ENCODE assay signal across 9 cellular contexts in the genomic region with DNA sequence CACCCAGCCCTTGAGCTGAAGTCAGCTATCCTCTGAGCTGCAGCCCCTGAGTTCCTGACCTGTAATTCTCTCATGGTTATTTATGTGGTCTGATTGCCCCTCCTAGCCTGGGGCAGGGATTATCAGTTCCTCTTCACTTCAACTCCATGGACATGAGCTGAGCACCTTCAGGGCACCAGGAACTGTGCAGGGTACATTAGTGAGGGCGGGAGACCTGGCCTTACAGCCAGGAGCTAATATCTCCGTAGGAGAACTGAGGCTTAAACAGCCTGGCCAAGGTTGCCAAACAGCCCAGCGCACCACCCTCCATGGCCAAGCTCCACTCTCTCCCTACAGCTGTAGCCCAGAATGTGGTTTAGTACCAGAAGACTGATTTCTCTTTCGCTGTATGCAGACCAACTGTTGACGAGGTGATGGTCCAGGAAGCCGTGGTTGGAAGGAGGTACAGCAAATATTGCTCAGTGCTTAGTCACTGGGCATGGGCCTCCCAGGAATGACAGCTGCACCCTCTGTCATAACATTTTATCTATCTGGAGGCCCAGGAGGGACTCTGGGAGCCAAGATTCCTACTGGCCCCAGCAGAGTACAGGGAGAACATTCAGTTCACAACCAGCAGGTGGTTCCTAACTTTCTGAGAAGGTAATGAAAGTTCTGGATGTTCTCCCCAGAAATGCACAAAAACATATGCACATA.
DNase-seq lines count a peak whose midpoint lies in the region; ATAC-seq and TF ChIP-seq lines count a peak whose summit lies in the region.
"Had no signal": no experiment of that assay in that cellular context is flagged by ENCODE, and none has a peak within 500 bp of the region (broad histone marks: within the 10 kb centered on the region; RNA-seq: fewer than 3 reads in every experiment).

No MANE protein-coding gene starts in this region.

- H3K4me1 Mint-ChIP-seq in activated CD4-positive, alpha-beta memory T cell treated with anti-CD3 and anti-CD28 coated beads for 36 hours (ENCODE audit: low read depth) = no peaks in the 10 kb centered on the region
- peaks cover 5% of the 10 kb centered on the region for H3K4me1 Mint-ChIP-seq in activated CD4-positive, alpha-beta memory T cell treated with anti-CD3 and anti-CD28 coated beads, Interleukin-2, amount 10 ng/mL, durations not matched to agents 7 days and 5 days
- peaks cover 7% of the 10 kb centered on the region for H3K4me1 Mint-ChIP-seq in stimulated activated effector memory CD8-positive, alpha-beta T cell treated with anti-CD3 and anti-CD28 coated beads, Interleukin-12 subunit alpha, Interleukin-12 subunit beta, amount 100 ng/mL, for 72 hours

- no peak overlapping the region for H3K27ac Mint-ChIP-seq in activated CD4-positive, alpha-beta memory T cell treated with anti-CD3 and anti-CD28 coated beads for 36 hours
- no peak overlapping the region for H3K27ac Mint-ChIP-seq in activated CD4-positive, alpha-beta memory T cell treated with anti-CD3 and anti-CD28 coated beads, Interleukin-2, amount 10 ng/mL, durations not matched to agents 7 days and 5 days
- H3K27ac Mint-ChIP-seq in stimulated activated effector memory CD8-positive, alpha-beta T cell treated with anti-CD3 and anti-CD28 coated beads, Interleukin-12 subunit alpha, Interleukin-12 subunit beta, amount 100 ng/mL, for 72 hours = no peak overlapping the region
- H3K27ac Mint-ChIP-seq: memory B cell had no signal

- H3K4me3 Mint-ChIP-seq in activated CD4-positive, alpha-beta memory T cell treated with anti-CD3 and anti-CD28 coated beads for 36 hours = no peak overlapping the region
- no peak overlapping the region for H3K4me3 Mint-ChIP-seq in activated CD4-positive, alpha-beta memory T cell treated with anti-CD3 and anti-CD28 coated beads, Interleukin-2, amount 10 ng/mL, durations not matched to agents 7 days and 5 days
- no peak overlapping the region for H3K4me3 Mint-ChIP-seq in stimulated activated effector memory CD8-positive, alpha-beta T cell treated with anti-CD3 and anti-CD28 coated beads, Interleukin-12 subunit alpha, Interleukin-12 subunit beta, amount 100 ng/mL, for 72 hours
- H3K4me3 Mint-ChIP-seq: memory B cell had no signal

- H3F3A ChIP-seq in PC-3 (ENCODE audit: low read length, unreplicated experiment) = no peaks in the 10 kb centered on the region

- peak; percentile 90 for ATAC-seq in PC-3
- ATAC-seq in stimulated activated effector memory CD8-positive, alpha-beta T cell treated with anti-CD3 and anti-CD28 coated beads, Interleukin-12 subunit alpha, Interleukin-12 subunit beta, amount 100 ng/mL, for 72 hours = peak; percentile 78
- no peak for ATAC-seq in GM21619 (IDR thresholded peaks at IDR 0.05; ENCODE audit: unreplicated experiment)
- ATAC-seq in HG02588 (IDR thresholded peaks at IDR 0.05; ENCODE audit: unreplicated experiment) = no peak

- peaks cover 25% of the 10 kb centered on the region for H3K27me3 Mint-ChIP-seq in activated CD4-positive, alpha-beta memory T cell treated with anti-CD3 and anti-CD28 coated beads for 36 hours
- peaks cover 20% of the 10 kb centered on the region for H3K27me3 Mint-ChIP-seq in activated CD4-positive, alpha-beta memory T cell treated with anti-CD3 and anti-CD28 coated beads, Interleukin-2, amount 10 ng/mL, durations not matched to agents 7 days and 5 days

- TF ChIP-seq CTCF in PC-3 (conservative IDR thresholded peaks at IDR 0.05; ENCODE audit: low read depth, low read length) = peak; percentile 71

- H3K4me1 ChIP-seq in PC-3 (ENCODE audit: insufficient read depth, low read length) = peaks cover 52% of the 10 kb centered on the region

- no peaks in the 10 kb centered on the region for H3K9me2 ChIP-seq in PC-3 (replicated peaks; ENCODE audit: low read length)

- H2AFZ ChIP-seq in PC-3 (ENCODE audit: low read length) = no peak overlapping the region

- DNase-seq in activated CD4-positive, alpha-beta memory T cell treated with anti-CD3 and anti-CD28 coated beads for 36 hours = peak; percentile 49
- DNase-seq in activated CD4-positive, alpha-beta memory T cell treated with anti-CD3 and anti-CD28 coated beads, Interleukin-2, amount 10 ng/mL, durations not matched to agents 7 days and 5 days = no peak
- DNase-seq in PC-3 = peak; percentile 99
- peak; percentile 93 for DNase-seq in fibroblast of peridontal ligament (ENCODE audit: extremely low read depth)
- no peak for DNase-seq in stimulated activated effector memory CD8-positive, alpha-beta T cell treated with anti-CD3 and anti-CD28 coated beads, Interleukin-12 subunit alpha, Interleukin-12 subunit beta, amount 100 ng/mL, for 72 hours (ENCODE audit: low spot score in 2 of 2)
- DNase-seq in SK-N-DZ (ENCODE audit: low spot score) = no peak

- intact Hi-C loops in activated CD4-positive, alpha-beta memory T cell treated with anti-CD3 and anti-CD28 coated beads for 36 hours (cut with micrococcal nuclease) = no loop called here
- intact Hi-C loops in PC-3 (cut with micrococcal nuclease) = loop anchor here (1.0 to 10.0 kb wide), 9 partner anchors 40 to 257 kb away; no protein-coding TSS in a partner anchor

- H3K27ac ChIP-seq in PC-3 (ENCODE audit: low read length) = peak overlapping the region; percentile 95

- H4K20me1 ChIP-seq in PC-3 (ENCODE audit: low read length) = no peaks in the 10 kb centered on the region

- H3K9me3 ChIP-seq in PC-3 (ENCODE audit: low read length) = no peaks in the 10 kb centered on the region

- H3K79me2 ChIP-seq in PC-3 (ENCODE audit: low read length) = no peaks in the 10 kb centered on the region

- no peaks in the 10 kb centered on the region for H3K9me3 Mint-ChIP-seq in activated CD4-positive, alpha-beta memory T cell treated with anti-CD3 and anti-CD28 coated beads for 36 hours
- H3K9me3 Mint-ChIP-seq in activated CD4-positive, alpha-beta memory T cell treated with anti-CD3 and anti-CD28 coated beads, Interleukin-2, amount 10 ng/mL, durations not matched to agents 7 days and 5 days = no peaks in the 10 kb centered on the region
- no peaks in the 10 kb centered on the region for H3K9me3 Mint-ChIP-seq in stimulated activated effector memory CD8-positive, alpha-beta T cell treated with anti-CD3 and anti-CD28 coated beads, Interleukin-12 subunit alpha, Interleukin-12 subunit beta, amount 100 ng/mL, for 72 hours
- H3K9me3 Mint-ChIP-seq: memory B cell had no signal

- peak overlapping the region; percentile 67 for H3K4me2 ChIP-seq in PC-3 (ENCODE audit: low read length)

- H3K36me3 Mint-ChIP-seq in activated CD4-positive, alpha-beta memory T cell treated with anti-CD3 and anti-CD28 coated beads for 36 hours = no peaks in the 10 kb centered on the region
- no peaks in the 10 kb centered on the region for H3K36me3 Mint-ChIP-seq in activated CD4-positive, alpha-beta memory T cell treated with anti-CD3 and anti-CD28 coated beads, Interleukin-2, amount 10 ng/mL, durations not matched to agents 7 days and 5 days (ENCODE audit: low read depth)
- H3K36me3 Mint-ChIP-seq in stimulated activated effector memory CD8-positive, alpha-beta T cell treated with anti-CD3 and anti-CD28 coated beads, Interleukin-12 subunit alpha, Interleukin-12 subunit beta, amount 100 ng/mL, for 72 hours = no peaks in the 10 kb centered on the region
- H3K36me3 Mint-ChIP-seq: memory B cell had no signal

- H3K27me3 ChIP-seq in PC-3 (ENCODE audit: low read length) = no peaks in the 10 kb centered on the region

- BruUV-seq in PC-3 (replicated peaks; lab: Mats Ljungman, UMichigan) = TSS peak; percentile 80

- POLR2A ChIA-PET in activated CD4-positive, alpha-beta memory T cell treated with anti-CD3 and anti-CD28 coated beads for 36 hours (lab: Charles Lee) = no interaction called here
- POLR2A ChIA-PET in activated CD4-positive, alpha-beta memory T cell treated with anti-CD3 and anti-CD28 coated beads, Interleukin-2, amount 10 ng/mL, durations not matched to agents 7 days and 5 days (lab: Charles Lee) = no interaction called here
- POLR2A ChIA-PET in PC-3 (lab: Charles Lee; ENCODE audit: unreplicated experiment) = interaction anchor here (0.6 to 0.8 kb wide), 3 partner anchors 100 to 213 kb away, joined by 3 to 14 read pairs (median 5); no protein-coding TSS in a partner anchor

- H3K9ac ChIP-seq in PC-3 (ENCODE audit: low read length) = peak overlapping the region; percentile 75

- H3K36me3 ChIP-seq in PC-3 (ENCODE audit: low read depth, low read length) = no peaks in the 10 kb centered on the region

- H3K4me3 ChIP-seq in PC-3 (ENCODE audit: low read length) = 0 out of 2 replicates have a peak overlapping the region, but pooled peaks have one; percentile 11

- CTCF ChIA-PET in activated CD4-positive, alpha-beta memory T cell treated with anti-CD3 and anti-CD28 coated beads for 36 hours (lab: Charles Lee) = no interaction called here
- CTCF ChIA-PET in activated CD4-positive, alpha-beta memory T cell treated with anti-CD3 and anti-CD28 coated beads, Interleukin-2, amount 10 ng/mL, durations not matched to agents 7 days and 5 days (lab: Charles Lee) = interaction anchor here (0.5 kb wide), 1 partner anchor 8 kb away, joined by 3 read pairs; no protein-coding TSS in a partner anchor
- CTCF ChIA-PET in PC-3 (lab: Charles Lee) = interaction anchor here (0.5 to 1.9 kb wide), 9 partner anchors 25 to 256 kb away, joined by 3 to 7 read pairs (median 3); no protein-coding TSS in a partner anchor

Comparison
In these comparisons a context has a peak if more than half of its experiments do, and no peak if none do; other contexts are left out.
1. DNase-seq: peak in activated CD4-positive, alpha-beta memory T cell treated with anti-CD3 and anti-CD28 coated beads for 36 hours (single experiment), PC-3 (single experiment) and fibroblast of peridontal ligament (single experiment); none in activated CD4-positive, alpha-beta memory T cell treated with anti-CD3 and anti-CD28 coated beads, Interleukin-2, amount 10 ng/mL, durations not matched to agents 7 days and 5 days (single experiment), stimulated activated effector memory CD8-positive, alpha-beta T cell treated with anti-CD3 and anti-CD28 coated beads, Interleukin-12 subunit alpha, Interleukin-12 subunit beta, amount 100 ng/mL, for 72 hours (0 of 2) and SK-N-DZ (single experiment).
2. ATAC-seq: peak in PC-3 (single experiment) and stimulated activated effector memory CD8-positive, alpha-beta T cell treated with anti-CD3 and anti-CD28 coated beads, Interleukin-12 subunit alpha, Interleukin-12 subunit beta, amount 100 ng/mL, for 72 hours (single experiment); none in GM21619 (single experiment) and HG02588 (single experiment).